Comparison of ENCODE assay signal across 25 cellular contexts in the genomic region with DNA sequence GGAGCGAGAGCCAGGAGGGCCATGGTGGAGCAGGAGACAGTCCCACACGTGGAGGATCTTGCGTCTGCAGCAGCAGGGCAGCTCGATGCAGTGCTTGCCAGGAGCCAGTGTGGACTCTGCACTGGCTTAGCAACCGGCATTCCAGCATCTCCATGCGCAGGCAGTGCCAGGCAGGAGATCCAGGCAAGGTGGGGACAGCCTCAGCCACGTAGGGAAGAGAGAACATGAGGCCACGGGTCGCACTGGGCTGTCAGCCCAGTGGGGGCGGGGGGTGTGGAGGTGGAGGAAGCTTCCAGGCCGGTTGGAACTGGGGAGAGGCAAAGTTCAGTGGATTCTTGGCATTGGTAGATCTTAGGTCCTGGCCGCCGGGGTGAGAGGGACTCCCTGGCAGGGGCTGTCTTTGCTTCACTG.
DNase-seq lines count a peak whose midpoint lies in the region; ATAC-seq, FAIRE-seq and TF ChIP-seq lines count a peak whose summit lies in the region.
"Had no signal": no experiment of that assay in that cellular context is flagged by ENCODE, and none has a peak within 500 bp of the region (broad histone marks: within the 10 kb centered on the region; RNA-seq: fewer than 3 reads in every experiment).

No MANE protein-coding gene starts in this region.

- H3K4me1 ChIP-seq in kidney (ENCODE audit: control insufficient read depth in 1 of 2, insufficient read depth in 1 of 2, low read depth in 1 of 2, low read length in 2 of 2) (peaks cover 4 to 5% of the 10 kb centered on the region in 2 donors), mucosa of descending colon (ENCODE audit: low read depth) (peaks cover 11% of the 10 kb centered on the region), small intestine (ENCODE audit: control insufficient read depth in 2 of 2, insufficient read depth in 1 of 2, low read depth in 1 of 2, low read length in 1 of 2) (peaks cover 0 to 2% of the 10 kb centered on the region in 2 donors)

- H3K27ac Mint-ChIP-seq in progenitor cell of endocrine pancreas, result no peak overlapping the region
- H3K27ac Mint-ChIP-seq: CD8-positive, alpha-beta T cell; IgD-negative memory B cell had no signal

- H3K4me3 ChIP-seq in H7 (ENCODE audit: insufficient read depth, low read depth, low read length) (no peak overlapping the region), kidney (ENCODE audit: low read length in 2 of 2) (no peak overlapping the region), mucosa of descending colon (no peak overlapping the region), small intestine (ENCODE audit: low read depth in 1 of 2, low read length in 2 of 2) (no peak overlapping the region)

- TF ChIP-seq CTCF in kidney (IDR thresholded peaks at IDR 0.05; ENCODE audit: borderline replicate concordance, extremely low read depth, insufficient read depth), result no peak
- TF ChIP-seq CTCF in mucosa of descending colon (IDR thresholded peaks at IDR 0.05), result no peak
- TF ChIP-seq CTCF in progenitor cell of endocrine pancreas (IDR thresholded peaks at IDR 0.05; ENCODE audit: unreplicated experiment), result no peak

- DNase-seq in H7 (peak; percentile 41), kidney (no peak), mucosa of descending colon (peak in 2 of 3 donors; percentile 44 to 53), small intestine (peak; percentile 88), progenitor cell of endocrine pancreas (ENCODE audit: low spot score, unreplicated experiment) (no peak)
- DNase-seq: AML-193; C1 segment of cervical spinal cord; CD8-positive, alpha-beta T cell; DMS153; Karpas-422; MV-4-11; NCI-H1105 treated with DMSO at 0.1 percent for 48 hours; NCI-H1694; NCI-H2081 treated with DMSO at 0.1 percent for 48 hours; NCI-H2171 treated with DMSO at 0.1 percent for 48 hours; NCI-H524 treated with DMSO at 0.1 percent for 48 hours; NCI-H82; OCI-M1; Right ventricle myocardium superior had no signal

- peaks cover 1% of the 10 kb centered on the region for H3K4me1 Mint-ChIP-seq in progenitor cell of endocrine pancreas (ENCODE audit: low read depth)

- H3K9me3 Mint-ChIP-seq in progenitor cell of endocrine pancreas (ENCODE audit: low read depth), result no peaks in the 10 kb centered on the region
- H3K9me3 Mint-ChIP-seq: CD8-positive, alpha-beta T cell had no signal

- FAIRE-seq in kidney (lab: Jason Lieb, UNC), result no peak
- FAIRE-seq in small intestine (lab: Jason Lieb, UNC), result no peak
- FAIRE-seq: GM12891, GM18507 had no signal

- no peaks in the 10 kb centered on the region; the same call in 1 of the 2 replicates for H3K27me3 ChIP-seq in H7 (ENCODE audit: control insufficient read depth, insufficient read depth, low read length)
- H3K27me3 ChIP-seq in small intestine (ENCODE audit: control insufficient read depth in 2 of 2, insufficient read depth in 2 of 2, low read length in 2 of 2), result no peaks in the 10 kb centered on the region

- no peaks in the 10 kb centered on the region for H3K36me3 ChIP-seq in H7 (replicated peaks; ENCODE audit: control insufficient read depth, insufficient read depth, low read length)
- peaks cover 0 to 2% of the 10 kb centered on the region in 2 donors for H3K36me3 ChIP-seq in kidney (ENCODE audit: control insufficient read depth in 1 of 2, insufficient read depth in 2 of 2, low read length in 2 of 2)
- no peaks in the 10 kb centered on the region for H3K36me3 ChIP-seq in mucosa of descending colon (ENCODE audit: low read depth)
- H3K36me3 ChIP-seq in small intestine (ENCODE audit: control insufficient read depth in 2 of 2, insufficient read depth in 2 of 2, low read length in 2 of 2), result no peaks in the 10 kb centered on the region

- no peak overlapping the region for H3K9ac ChIP-seq in kidney (ENCODE audit: low read length in 2 of 2)

- H3K27ac ChIP-seq in kidney (ENCODE audit: low read depth in 2 of 2, low read length in 2 of 2), result peak overlapping the region; percentile 40 to 69
- H3K27ac ChIP-seq in small intestine (ENCODE audit: low read depth in 1 of 2, low read length in 1 of 2), result peak overlapping the region in 1 of 2 donors; percentile 27

- H3K27me3 Mint-ChIP-seq in progenitor cell of endocrine pancreas, result no peaks in the 10 kb centered on the region

- WGBS in small intestine, 3 donors, result 13 to 52% (median 39%) methylated on average over 13 of the region's 13 CpGs

- peaks cover 3% of the 10 kb centered on the region for H3K36me3 Mint-ChIP-seq in progenitor cell of endocrine pancreas (ENCODE audit: insufficient read depth)
- H3K36me3 Mint-ChIP-seq: CD8-positive, alpha-beta T cell; IgD-negative memory B cell had no signal

- H3K9me3 ChIP-seq in kidney (ENCODE audit: control insufficient read depth in 1 of 2, low read length in 2 of 2) (no peaks in the 10 kb centered on the region), mucosa of descending colon (no peaks in the 10 kb centered on the region), small intestine (ENCODE audit: control insufficient read depth, low read depth) (no peaks in the 10 kb centered on the region)

- peak; percentile 43 for ATAC-seq in mucosa of descending colon
- ATAC-seq in GM21619 (IDR thresholded peaks at IDR 0.05; ENCODE audit: unreplicated experiment), result no peak
- ATAC-seq in GM19467 (IDR thresholded peaks at IDR 0.05; ENCODE audit: unreplicated experiment), result no peak
- no peak for ATAC-seq in GM19328 (IDR thresholded peaks at IDR 0.05; ENCODE audit: unreplicated experiment)
- ATAC-seq: CD8-positive, alpha-beta T cell had no signal

- intact Hi-C loops in kidney (cut with DNase I), result no loop called here
- intact Hi-C loops in mucosa of descending colon (cut with DNase I, micrococcal nuclease), result no loop called here

- no peak overlapping the region for H3K4me3 Mint-ChIP-seq in progenitor cell of endocrine pancreas (ENCODE audit: low read depth)
- H3K4me3 Mint-ChIP-seq: CD8-positive, alpha-beta T cell; IgD-negative memory B cell had no signal

Comparison
In these comparisons a context has a peak if more than half of its experiments do, and no peak if none do; other contexts are left out.
1. DNase-seq: peak in H7 (single experiment), mucosa of descending colon (2 of 3) and small intestine (single experiment); none in kidney (single experiment) and progenitor cell of endocrine pancreas (single experiment).